ENCODE assay signal across 1 cellular context in the genomic region with DNA sequence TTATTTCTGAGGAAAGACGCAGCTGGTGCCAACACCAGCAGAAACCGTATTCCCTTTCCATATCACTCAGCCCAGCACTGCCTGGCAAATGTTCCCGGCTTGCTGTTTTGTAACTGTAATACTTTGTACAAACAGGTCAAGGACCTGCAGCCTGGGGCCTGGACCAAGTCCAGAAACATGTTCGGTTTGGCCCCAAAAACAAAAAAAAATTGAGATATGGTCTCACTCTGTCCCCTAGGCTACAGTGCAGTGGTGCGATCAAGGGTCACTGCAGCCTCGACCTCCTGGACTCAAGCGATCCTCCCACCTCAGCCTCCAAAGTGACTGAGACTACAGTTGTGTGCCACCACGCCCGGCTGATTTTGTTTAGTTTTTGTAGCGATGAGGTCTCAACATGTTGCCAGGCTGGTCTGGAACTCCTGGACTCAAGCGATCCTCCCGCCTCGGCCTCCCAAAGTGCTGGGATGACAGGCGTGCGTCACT.
TF ChIP-seq lines count a peak whose summit lies in the region.

No MANE protein-coding gene starts in this region.

TF ChIP-seq in HepG2, 621 proteins besides CTCF, POLR2A, EP300 and RAD21 (continued from another document and continues in another):
- TF ChIP-seq HES4 (CRISPR knock-in tag; IDR thresholded peaks at IDR 0.05; ENCODE audit: borderline replicate concordance) (no peak), HOXA5 (CRISPR knock-in tag; IDR thresholded peaks at IDR 0.05) (no peak), MBD4 (IDR thresholded peaks at IDR 0.05; ENCODE audit: borderline replicate concordance, low read length) (no peak), ARID2 (CRISPR knock-in tag; IDR thresholded peaks at IDR 0.05; ENCODE audit: borderline replicate concordance) (no peak), ZNF546 (CRISPR knock-in tag; conservative IDR thresholded peaks at IDR 0.05) (no peak), ZNF451 (CRISPR knock-in tag; IDR thresholded peaks at IDR 0.05) (no peak), RARG (CRISPR knock-in tag; IDR thresholded peaks at IDR 0.05; ENCODE audit: low read depth) (no peak), RFXAP (CRISPR knock-in tag; IDR thresholded peaks at IDR 0.05; ENCODE audit: borderline replicate concordance) (0 out of 2 replicates have a peak, but pooled peaks have one; percentile 22), ZNF3 (CRISPR knock-in tag; IDR thresholded peaks at IDR 0.05) (peak; percentile 87; the same call in 1 of the 2 replicates), ZNF577 (CRISPR knock-in tag; IDR thresholded peaks at IDR 0.05; ENCODE audit: borderline replicate concordance, low read depth) (no peak), PPARG (CRISPR knock-in tag; conservative IDR thresholded peaks at IDR 0.05) (no peak), BRD4 (CRISPR knock-in tag; IDR thresholded peaks at IDR 0.05) (no peak), ZNF572 (CRISPR knock-in tag; IDR thresholded peaks at IDR 0.05) (no peak), ZNF549 (CRISPR knock-in tag; IDR thresholded peaks at IDR 0.05) (no peak), CENPT (CRISPR knock-in tag; IDR thresholded peaks at IDR 0.05; ENCODE audit: low read depth) (no peak), ZNF329 (CRISPR knock-in tag; IDR thresholded peaks at IDR 0.05; ENCODE audit: low read depth) (no peak), SKI (IDR thresholded peaks at IDR 0.05; ENCODE audit: partially characterized antibody) (no peak), ZNF772 (CRISPR knock-in tag; IDR thresholded peaks at IDR 0.05) (peak; percentile 37; the same call in 1 of the 2 replicates), MAFG (CRISPR knock-in tag; IDR thresholded peaks at IDR 0.05) (no peak), ZBTB38 (CRISPR knock-in tag; IDR thresholded peaks at IDR 0.05) (no peak)
- TF ChIP-seq, protein P1, sequence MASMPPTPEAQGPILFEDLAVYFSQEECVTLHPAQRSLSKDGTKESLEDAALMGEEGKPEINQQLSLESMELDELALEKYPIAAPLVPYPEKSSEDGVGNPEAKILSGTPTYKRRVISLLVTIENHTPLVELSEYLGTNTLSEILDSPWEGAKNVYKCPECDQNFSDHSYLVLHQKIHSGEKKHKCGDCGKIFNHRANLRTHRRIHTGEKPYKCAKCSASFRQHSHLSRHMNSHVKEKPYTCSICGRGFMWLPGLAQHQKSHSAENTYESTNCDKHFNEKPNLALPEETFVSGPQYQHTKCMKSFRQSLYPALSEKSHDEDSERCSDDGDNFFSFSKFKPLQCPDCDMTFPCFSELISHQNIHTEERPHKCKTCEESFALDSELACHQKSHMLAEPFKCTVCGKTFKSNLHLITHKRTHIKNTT (CRISPR knock-in tag; IDR thresholded peaks at IDR 0.05): no peak
- TF ChIP-seq, protein P2, sequence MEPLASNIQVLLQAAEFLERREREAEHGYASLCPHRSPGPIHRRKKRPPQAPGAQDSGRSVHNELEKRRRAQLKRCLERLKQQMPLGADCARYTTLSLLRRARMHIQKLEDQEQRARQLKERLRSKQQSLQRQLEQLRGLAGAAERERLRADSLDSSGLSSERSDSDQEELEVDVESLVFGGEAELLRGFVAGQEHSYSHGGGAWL (CRISPR knock-in tag; IDR thresholded peaks at IDR 0.05): no peak
- TF ChIP-seq, protein P3, sequence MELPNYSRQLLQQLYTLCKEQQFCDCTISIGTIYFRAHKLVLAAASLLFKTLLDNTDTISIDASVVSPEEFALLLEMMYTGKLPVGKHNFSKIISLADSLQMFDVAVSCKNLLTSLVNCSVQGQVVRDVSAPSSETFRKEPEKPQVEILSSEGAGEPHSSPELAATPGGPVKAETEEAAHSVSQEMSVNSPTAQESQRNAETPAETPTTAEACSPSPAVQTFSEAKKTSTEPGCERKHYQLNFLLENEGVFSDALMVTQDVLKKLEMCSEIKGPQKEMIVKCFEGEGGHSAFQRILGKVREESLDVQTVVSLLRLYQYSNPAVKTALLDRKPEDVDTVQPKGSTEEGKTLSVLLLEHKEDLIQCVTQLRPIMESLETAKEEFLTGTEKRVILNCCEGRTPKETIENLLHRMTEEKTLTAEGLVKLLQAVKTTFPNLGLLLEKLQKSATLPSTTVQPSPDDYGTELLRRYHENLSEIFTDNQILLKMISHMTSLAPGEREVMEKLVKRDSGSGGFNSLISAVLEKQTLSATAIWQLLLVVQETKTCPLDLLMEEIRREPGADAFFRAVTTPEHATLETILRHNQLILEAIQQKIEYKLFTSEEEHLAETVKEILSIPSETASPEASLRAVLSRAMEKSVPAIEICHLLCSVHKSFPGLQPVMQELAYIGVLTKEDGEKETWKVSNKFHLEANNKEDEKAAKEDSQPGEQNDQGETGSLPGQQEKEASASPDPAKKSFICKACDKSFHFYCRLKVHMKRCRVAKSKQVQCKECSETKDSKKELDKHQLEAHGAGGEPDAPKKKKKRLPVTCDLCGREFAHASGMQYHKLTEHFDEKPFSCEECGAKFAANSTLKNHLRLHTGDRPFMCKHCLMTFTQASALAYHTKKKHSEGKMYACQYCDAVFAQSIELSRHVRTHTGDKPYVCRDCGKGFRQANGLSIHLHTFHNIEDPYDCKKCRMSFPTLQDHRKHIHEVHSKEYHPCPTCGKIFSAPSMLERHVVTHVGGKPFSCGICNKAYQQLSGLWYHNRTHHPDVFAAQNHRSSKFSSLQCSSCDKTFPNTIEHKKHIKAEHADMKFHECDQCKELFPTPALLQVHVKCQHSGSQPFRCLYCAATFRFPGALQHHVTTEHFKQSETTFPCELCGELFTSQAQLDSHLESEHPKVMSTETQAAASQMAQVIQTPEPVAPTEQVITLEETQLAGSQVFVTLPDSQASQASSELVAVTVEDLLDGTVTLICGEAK (IDR thresholded peaks at IDR 0.05): no peak
- TF ChIP-seq, protein P3 (CRISPR knock-in tag; IDR thresholded peaks at IDR 0.05): no peak; the same call in none of the 2 replicates
- TF ChIP-seq, protein P4, sequence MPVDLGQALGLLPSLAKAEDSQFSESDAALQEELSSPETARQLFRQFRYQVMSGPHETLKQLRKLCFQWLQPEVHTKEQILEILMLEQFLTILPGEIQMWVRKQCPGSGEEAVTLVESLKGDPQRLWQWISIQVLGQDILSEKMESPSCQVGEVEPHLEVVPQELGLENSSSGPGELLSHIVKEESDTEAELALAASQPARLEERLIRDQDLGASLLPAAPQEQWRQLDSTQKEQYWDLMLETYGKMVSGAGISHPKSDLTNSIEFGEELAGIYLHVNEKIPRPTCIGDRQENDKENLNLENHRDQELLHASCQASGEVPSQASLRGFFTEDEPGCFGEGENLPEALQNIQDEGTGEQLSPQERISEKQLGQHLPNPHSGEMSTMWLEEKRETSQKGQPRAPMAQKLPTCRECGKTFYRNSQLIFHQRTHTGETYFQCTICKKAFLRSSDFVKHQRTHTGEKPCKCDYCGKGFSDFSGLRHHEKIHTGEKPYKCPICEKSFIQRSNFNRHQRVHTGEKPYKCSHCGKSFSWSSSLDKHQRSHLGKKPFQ (CRISPR knock-in tag; IDR thresholded peaks at IDR 0.05; ENCODE audit: insufficient replicate concordance): no peak
- TF ChIP-seq, protein P5, sequence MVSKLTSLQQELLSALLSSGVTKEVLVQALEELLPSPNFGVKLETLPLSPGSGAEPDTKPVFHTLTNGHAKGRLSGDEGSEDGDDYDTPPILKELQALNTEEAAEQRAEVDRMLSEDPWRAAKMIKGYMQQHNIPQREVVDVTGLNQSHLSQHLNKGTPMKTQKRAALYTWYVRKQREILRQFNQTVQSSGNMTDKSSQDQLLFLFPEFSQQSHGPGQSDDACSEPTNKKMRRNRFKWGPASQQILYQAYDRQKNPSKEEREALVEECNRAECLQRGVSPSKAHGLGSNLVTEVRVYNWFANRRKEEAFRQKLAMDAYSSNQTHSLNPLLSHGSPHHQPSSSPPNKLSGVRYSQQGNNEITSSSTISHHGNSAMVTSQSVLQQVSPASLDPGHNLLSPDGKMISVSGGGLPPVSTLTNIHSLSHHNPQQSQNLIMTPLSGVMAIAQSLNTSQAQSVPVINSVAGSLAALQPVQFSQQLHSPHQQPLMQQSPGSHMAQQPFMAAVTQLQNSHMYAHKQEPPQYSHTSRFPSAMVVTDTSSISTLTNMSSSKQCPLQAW (CRISPR knock-in tag; IDR thresholded peaks at IDR 0.05): peak; percentile 43; the same call in 1 of the 2 replicates
- TF ChIP-seq, protein P6, sequence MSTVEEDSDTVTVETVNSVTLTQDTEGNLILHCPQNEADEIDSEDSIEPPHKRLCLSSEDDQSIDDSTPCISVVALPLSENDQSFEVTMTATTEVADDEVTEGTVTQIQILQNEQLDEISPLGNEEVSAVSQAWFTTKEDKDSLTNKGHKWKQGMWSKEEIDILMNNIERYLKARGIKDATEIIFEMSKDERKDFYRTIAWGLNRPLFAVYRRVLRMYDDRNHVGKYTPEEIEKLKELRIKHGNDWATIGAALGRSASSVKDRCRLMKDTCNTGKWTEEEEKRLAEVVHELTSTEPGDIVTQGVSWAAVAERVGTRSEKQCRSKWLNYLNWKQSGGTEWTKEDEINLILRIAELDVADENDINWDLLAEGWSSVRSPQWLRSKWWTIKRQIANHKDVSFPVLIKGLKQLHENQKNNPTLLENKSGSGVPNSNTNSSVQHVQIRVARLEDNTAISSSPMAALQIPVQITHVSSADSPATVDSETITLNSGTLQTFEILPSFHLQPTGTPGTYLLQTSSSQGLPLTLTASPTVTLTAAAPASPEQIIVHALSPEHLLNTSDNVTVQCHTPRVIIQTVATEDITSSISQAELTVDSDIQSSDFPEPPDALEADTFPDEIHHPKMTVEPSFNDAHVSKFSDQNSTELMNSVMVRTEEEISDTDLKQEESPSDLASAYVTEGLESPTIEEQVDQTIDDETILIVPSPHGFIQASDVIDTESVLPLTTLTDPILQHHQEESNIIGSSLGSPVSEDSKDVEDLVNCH (CRISPR knock-in tag; IDR thresholded peaks at IDR 0.05): no peak
- TF ChIP-seq, protein P7, sequence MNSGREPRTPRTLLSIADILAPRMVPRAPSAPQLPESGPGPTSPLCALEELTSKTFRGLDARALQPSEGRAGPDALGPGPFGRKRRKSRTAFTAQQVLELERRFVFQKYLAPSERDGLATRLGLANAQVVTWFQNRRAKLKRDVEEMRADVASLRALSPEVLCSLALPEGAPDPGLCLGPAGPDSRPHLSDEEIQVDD (CRISPR knock-in tag; IDR thresholded peaks at IDR 0.05; ENCODE audit: borderline replicate concordance): no peak
- TF ChIP-seq, protein P8, sequence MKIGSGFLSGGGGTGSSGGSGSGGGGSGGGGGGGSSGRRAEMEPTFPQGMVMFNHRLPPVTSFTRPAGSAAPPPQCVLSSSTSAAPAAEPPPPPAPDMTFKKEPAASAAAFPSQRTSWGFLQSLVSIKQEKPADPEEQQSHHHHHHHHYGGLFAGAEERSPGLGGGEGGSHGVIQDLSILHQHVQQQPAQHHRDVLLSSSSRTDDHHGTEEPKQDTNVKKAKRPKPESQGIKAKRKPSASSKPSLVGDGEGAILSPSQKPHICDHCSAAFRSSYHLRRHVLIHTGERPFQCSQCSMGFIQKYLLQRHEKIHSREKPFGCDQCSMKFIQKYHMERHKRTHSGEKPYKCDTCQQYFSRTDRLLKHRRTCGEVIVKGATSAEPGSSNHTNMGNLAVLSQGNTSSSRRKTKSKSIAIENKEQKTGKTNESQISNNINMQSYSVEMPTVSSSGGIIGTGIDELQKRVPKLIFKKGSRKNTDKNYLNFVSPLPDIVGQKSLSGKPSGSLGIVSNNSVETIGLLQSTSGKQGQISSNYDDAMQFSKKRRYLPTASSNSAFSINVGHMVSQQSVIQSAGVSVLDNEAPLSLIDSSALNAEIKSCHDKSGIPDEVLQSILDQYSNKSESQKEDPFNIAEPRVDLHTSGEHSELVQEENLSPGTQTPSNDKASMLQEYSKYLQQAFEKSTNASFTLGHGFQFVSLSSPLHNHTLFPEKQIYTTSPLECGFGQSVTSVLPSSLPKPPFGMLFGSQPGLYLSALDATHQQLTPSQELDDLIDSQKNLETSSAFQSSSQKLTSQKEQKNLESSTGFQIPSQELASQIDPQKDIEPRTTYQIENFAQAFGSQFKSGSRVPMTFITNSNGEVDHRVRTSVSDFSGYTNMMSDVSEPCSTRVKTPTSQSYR (CRISPR knock-in tag; IDR thresholded peaks at IDR 0.05; ENCODE audit: borderline replicate concordance): no peak
- TF ChIP-seq, protein P9, sequence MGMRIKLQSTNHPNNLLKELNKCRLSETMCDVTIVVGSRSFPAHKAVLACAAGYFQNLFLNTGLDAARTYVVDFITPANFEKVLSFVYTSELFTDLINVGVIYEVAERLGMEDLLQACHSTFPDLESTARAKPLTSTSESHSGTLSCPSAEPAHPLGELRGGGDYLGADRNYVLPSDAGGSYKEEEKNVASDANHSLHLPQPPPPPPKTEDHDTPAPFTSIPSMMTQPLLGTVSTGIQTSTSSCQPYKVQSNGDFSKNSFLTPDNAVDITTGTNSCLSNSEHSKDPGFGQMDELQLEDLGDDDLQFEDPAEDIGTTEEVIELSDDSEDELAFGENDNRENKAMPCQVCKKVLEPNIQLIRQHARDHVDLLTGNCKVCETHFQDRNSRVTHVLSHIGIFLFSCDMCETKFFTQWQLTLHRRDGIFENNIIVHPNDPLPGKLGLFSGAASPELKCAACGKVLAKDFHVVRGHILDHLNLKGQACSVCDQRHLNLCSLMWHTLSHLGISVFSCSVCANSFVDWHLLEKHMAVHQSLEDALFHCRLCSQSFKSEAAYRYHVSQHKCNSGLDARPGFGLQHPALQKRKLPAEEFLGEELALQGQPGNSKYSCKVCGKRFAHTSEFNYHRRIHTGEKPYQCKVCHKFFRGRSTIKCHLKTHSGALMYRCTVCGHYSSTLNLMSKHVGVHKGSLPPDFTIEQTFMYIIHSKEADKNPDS (CRISPR knock-in tag; IDR thresholded peaks at IDR 0.05): no peak
